ENCODE assay signal across 12 cellular contexts in the genomic region with DNA sequence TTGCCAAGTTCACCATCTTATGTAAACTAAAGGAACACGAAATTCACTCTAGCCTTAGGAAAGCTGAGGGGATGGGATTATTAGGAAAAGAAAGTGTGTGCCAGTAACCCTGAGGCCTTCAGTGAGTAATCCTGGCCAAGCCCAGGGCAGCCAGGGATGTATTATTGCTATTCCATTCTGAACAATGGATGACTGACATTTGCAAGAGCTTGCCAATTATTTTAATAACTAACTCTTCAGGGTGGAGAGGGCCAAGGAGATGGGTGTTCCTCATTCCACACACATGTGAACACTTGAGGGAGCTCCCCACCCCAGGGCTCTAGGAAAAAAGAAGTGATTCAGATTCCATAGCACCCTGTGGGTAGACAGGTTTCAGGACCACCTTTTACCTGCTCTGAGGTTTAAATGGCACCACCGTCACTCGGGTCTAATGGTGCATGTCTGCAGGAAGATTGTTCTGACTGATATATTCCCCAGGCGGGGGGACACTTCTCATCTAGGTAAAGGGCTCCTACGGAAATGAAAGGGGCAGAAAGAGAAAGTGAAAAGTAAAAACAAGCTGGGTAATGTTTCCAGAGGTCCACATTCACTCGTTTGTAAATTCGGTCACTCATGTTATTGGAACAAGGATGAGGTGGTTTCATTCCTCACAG. TPM values are rescaled to one million over a fixed set of nuclear protein-coding genes. Genes with fewer than 3 reads are reported as not detected.
DNase-seq lines count a peak whose midpoint lies in the region; ATAC-seq, FAIRE-seq and TF ChIP-seq lines count a peak whose summit lies in the region.
"Had no signal": no experiment of that assay in that cellular context is flagged by ENCODE, and none has a peak within 500 bp of the region (broad histone marks: within the 10 kb centered on the region; RNA-seq: fewer than 3 reads in every experiment).

No MANE protein-coding gene starts in this region.

- 15% methylated on average over 7 of the region's 7 CpGs for WGBS in A549 (ENCODE audit: missing lambda C conversion rate)

- H4K20me1 ChIP-seq in astrocyte (ENCODE audit: insufficient read depth, low read length) = no peaks in the 10 kb centered on the region

- peaks cover 50% of the 10 kb centered on the region for H3K4me1 Mint-ChIP-seq in HFFc6 (ENCODE audit: low read depth)
- peaks cover 16% of the 10 kb centered on the region for H3K4me1 Mint-ChIP-seq in astrocyte (ENCODE audit: low read depth, unreplicated experiment)
- peaks cover 20% of the 10 kb centered on the region for H3K4me1 Mint-ChIP-seq in endothelial cell (ENCODE audit: unreplicated experiment)

- CTCF ChIA-PET in A549 (lab: Yijun Ruan, JAX) = interaction anchor here (0.8 to 8.2 kb wide), 10 partner anchors 18 to 151 kb away, joined by 3 to 68 read pairs (median 5); partner anchors contain the start of gene CKLF

- no peak overlapping the region for H2AFZ ChIP-seq in astrocyte (ENCODE audit: low read depth, low read length)
- H2AFZ ChIP-seq: GM23338 had no signal

- POLR2A ChIA-PET in A549 (lab: Yijun Ruan, JAX) = interaction anchor here (0.6 to 1.9 kb wide), 4 partner anchors 17 to 101 kb away, joined by 3 to 7 read pairs (median 3); partner anchors contain the start of gene CKLF

- H3K4me3 Mint-ChIP-seq in HFFc6 (no peak overlapping the region), astrocyte (ENCODE audit: unreplicated experiment) (no peak overlapping the region), endothelial cell (ENCODE audit: unreplicated experiment) (no peak overlapping the region)
- H3K4me3 Mint-ChIP-seq: CD4-positive, alpha-beta memory T cell; GM23338; T-helper 1 cell treated with Interleukin-12 subunit alpha and Interleukin-12 subunit beta and Interleukin-4 antibody, amounts not matched to agents 30 μg/mL and 1 μg/mL, for 36 hours had no signal

- H3K27me3 Mint-ChIP-seq in HFFc6 (ENCODE audit: insufficient read depth) (no peaks in the 10 kb centered on the region; the same call in none of the 2 replicates), astrocyte (ENCODE audit: low read depth, unreplicated experiment) (no peaks in the 10 kb centered on the region), endothelial cell (ENCODE audit: unreplicated experiment) (peaks cover 3% of the 10 kb centered on the region)
- H3K27me3 Mint-ChIP-seq: CD4-positive, alpha-beta memory T cell had no signal

- H3K36me3 Mint-ChIP-seq in HFFc6 (ENCODE audit: low read depth) (peaks cover 5% of the 10 kb centered on the region), astrocyte (ENCODE audit: low read depth, unreplicated experiment) (no peaks in the 10 kb centered on the region), endothelial cell (ENCODE audit: low read depth, unreplicated experiment) (peaks cover 11% of the 10 kb centered on the region)

- H3K4me2 ChIP-seq in A549 (peak overlapping the region; percentile 66), astrocyte (ENCODE audit: low read length) (no peak overlapping the region)
- H3K4me2 ChIP-seq: GM23338 had no signal

- ATAC-seq in A549 (peak; percentile 46 to 66), lower lobe of right lung (peak; percentile 74 to 78)
- ATAC-seq: GM23338 had no signal

- H3K36me3 ChIP-seq in astrocyte (ENCODE audit: insufficient read depth, low read length) (no peaks in the 10 kb centered on the region), lower lobe of right lung (peaks cover 11% of the 10 kb centered on the region)

- FAIRE-seq in A549 (lab: Jason Lieb, UNC) (no peak), astrocyte (lab: Jason Lieb, UNC) (no peak)
- FAIRE-seq: islet of Langerhans had no signal

- H3K9me3 ChIP-seq in A549 (peaks cover 9% of the 10 kb centered on the region), astrocyte (ENCODE audit: insufficient read depth, low read depth, low read length) (no peaks in the 10 kb centered on the region), lower lobe of right lung (no peaks in the 10 kb centered on the region)

- DNase-seq in A549 (ENCODE audit: low read depth in 1 of 2, low spot score in 1 of 2) (peak; percentile 75 to 93), HFFc6 (peak; percentile 38), astrocyte (ENCODE audit: low read depth) (peak; percentile 51), lower lobe of right lung (no peak), SHP77 (lab: John Stamatoyannopoulos, UW) (no peak), NCI-H2107 treated with DMSO at 0.1 percent for 48 hours (lab: John Stamatoyannopoulos, UW; ENCODE audit: unreplicated experiment) (no peak), endothelial cell (ENCODE audit: low spot score) (no peak)
- DNase-seq in activated CD4-positive, CD25-positive, alpha-beta regulatory T cell treated with anti-CD3 and anti-CD28 coated beads, Interleukin-2, amount 50 U/mL, for 72 hours = no peak
- DNase-seq: CD4-positive, alpha-beta memory T cell had no signal

- TF ChIP-seq RAD21 in A549 (conservative IDR thresholded peaks at IDR 0.05 in 1 of 2, IDR thresholded peaks at IDR 0.05 in 1 of 2) = peak; percentile 8 to 28; a peak in 1 of 5 replicates

- no peak for TF ChIP-seq POLR2A in A549 (IDR thresholded peaks at IDR 0.05; ENCODE audit: low read length)

- H3K27ac ChIP-seq in A549 (peak overlapping the region; percentile 95 to 97), astrocyte (ENCODE audit: low read depth, low read length) (no peak overlapping the region), lower lobe of right lung (peak overlapping the region; percentile 37)

- H3K79me2 ChIP-seq in astrocyte (ENCODE audit: insufficient read depth, low read length) = no peaks in the 10 kb centered on the region

- TF ChIP-seq EP300 in A549 (IDR thresholded peaks at IDR 0.05) = peak; percentile 22 to 76; a peak in 3 of 5 replicates

- no peaks in the 10 kb centered on the region for H3K9me3 Mint-ChIP-seq in HFFc6
- H3K9me3 Mint-ChIP-seq in astrocyte (ENCODE audit: unreplicated experiment) = no peaks in the 10 kb centered on the region
- H3K9me3 Mint-ChIP-seq in endothelial cell (ENCODE audit: unreplicated experiment) = no peaks in the 10 kb centered on the region
- H3K9me3 Mint-ChIP-seq: CD4-positive, alpha-beta memory T cell; GM23338; T-helper 1 cell treated with Interleukin-12 subunit alpha and Interleukin-12 subunit beta and Interleukin-4 antibody, amounts not matched to agents 30 μg/mL and 1 μg/mL, for 36 hours had no signal

- H3K4me1 ChIP-seq in A549 (peaks cover 73% of the 10 kb centered on the region), astrocyte (ENCODE audit: insufficient read depth, low read length) (peaks cover 32% of the 10 kb centered on the region), lower lobe of right lung (peaks cover 68% of the 10 kb centered on the region)

- H3K27ac Mint-ChIP-seq in HFFc6 (peak overlapping the region; percentile 25; the same call in 1 of the 2 replicates), astrocyte (ENCODE audit: unreplicated experiment) (no peak overlapping the region), endothelial cell (ENCODE audit: unreplicated experiment) (no peak overlapping the region)
- H3K27ac Mint-ChIP-seq: GM23338; T-helper 1 cell treated with Interleukin-12 subunit alpha and Interleukin-12 subunit beta and Interleukin-4 antibody, amounts not matched to agents 30 μg/mL and 1 μg/mL, for 36 hours had no signal

- H3K9ac ChIP-seq in astrocyte (ENCODE audit: low read length) = no peak overlapping the region

- H3K4me3 ChIP-seq in A549 = no peak overlapping the region
- H3K4me3 ChIP-seq in astrocyte (ENCODE audit: insufficient read depth, low read depth, low read length) = no peak overlapping the region
- H3K4me3 ChIP-seq in lower lobe of right lung = no peak overlapping the region
- H3K4me3 ChIP-seq: GM23338 had no signal

- H3K27me3 ChIP-seq in astrocyte (ENCODE audit: insufficient read depth, low read length) (no peaks in the 10 kb centered on the region), lower lobe of right lung (ENCODE audit: low read depth) (no peaks in the 10 kb centered on the region)

- intact Hi-C loops in lower lobe of right lung (cut with DNase I) = no loop called here

- TF ChIP-seq CTCF in A549 (IDR thresholded peaks at IDR 0.05) (0 out of 3 replicates have a peak, but pooled peaks have one; percentile 7), HFFc6 (IDR thresholded peaks at IDR 0.05) (no peak), astrocyte (IDR thresholded peaks at IDR 0.05; ENCODE audit: insufficient read depth, low read depth, low read length) (no peak), lower lobe of right lung (IDR thresholded peaks at IDR 0.05) (no peak), endothelial cell (IDR thresholded peaks at IDR 0.05; ENCODE audit: unreplicated experiment) (no peak)

RNA-seq across cellular contexts. Expression of gene TK2, which starts 41.5 kb away (rescaled TPM):
- polyA plus RNA-seq in A549 (2011; rRNA removed) (29.5 and 36.3 TPM in 2 replicates), A549 (2017; fragmentation: RNase III; extraction: RNeasy Plus Mini Kit Qiagen cat#74134 plus additional on column Dnase treatment) (13.5 to 16.2 TPM (median 13.9 TPM) in 3 replicates)
- 9.1 and 11.1 TPM in 2 replicates for polyA plus RNA-seq in A549 (2012; cell fraction: cytosol; rRNA removed)
- 11.3 and 15.0 TPM in 2 replicates for polyA plus RNA-seq in A549 (2012; cell fraction: nucleus; rRNA removed)
- polyA minus RNA-seq in A549 (2011; rRNA and poly(A)+ RNA removed) = 31.4 and 40.6 TPM in 2 replicates
- total RNA-seq in HFFc6 (2021; fragmentation: NEBNext Ultra II Directional; extraction: Animal tissue kit (Norgen Biotek cat#: 25700)) = 10 to 100 TPM; 29.1 to 43.8 (median 32.6) TPM
- total RNA-seq in astrocyte (12.4 and 16.5 TPM in 2 replicates), lower lobe of right lung (36.2 TPM), endothelial cell (ENCODE audit: unreplicated experiment) (13.1 TPM)

RNA-seq across cellular contexts. Expression of gene CKLF, which starts 44.0 kb away (rescaled TPM):
- polyA plus RNA-seq in A549 (2011; rRNA removed) (85.1 and 96.5 TPM in 2 replicates), A549 (2017; fragmentation: RNase III; extraction: RNeasy Plus Mini Kit Qiagen cat#74134 plus additional on column Dnase treatment) (72.8 to 104 TPM (median 87.0 TPM) in 3 replicates)
- polyA plus RNA-seq in A549 (2012; cell fraction: cytosol; rRNA removed) = 134 and 167 TPM in 2 replicates
- polyA plus RNA-seq in A549 (2012; cell fraction: nucleus; rRNA removed) = 43.2 and 60.1 TPM in 2 replicates
- polyA minus RNA-seq in A549 (2011; rRNA and poly(A)+ RNA removed) = 20.9 and 23.0 TPM in 2 replicates
- total RNA-seq in HFFc6 (2021; fragmentation: NEBNext Ultra II Directional; extraction: Animal tissue kit (Norgen Biotek cat#: 25700)) = 10 to 100 TPM; 44.7 to 61.4 (median 56.8) TPM
- total RNA-seq in astrocyte (24.5 and 27.9 TPM in 2 replicates), lower lobe of right lung (64.9 TPM), endothelial cell (ENCODE audit: unreplicated experiment) (38.0 TPM)

RNA-seq across cellular contexts. Expression of gene CMTM1, which starts 57.9 kb away (rescaled TPM):
- polyA plus RNA-seq in A549 (2011; rRNA removed) (1.1 and 1.3 TPM in 2 replicates), A549 (2017; fragmentation: RNase III; extraction: RNeasy Plus Mini Kit Qiagen cat#74134 plus additional on column Dnase treatment) (1.5 to 2.1 TPM (median 1.9 TPM) in 3 replicates)
- polyA plus RNA-seq in A549 (2012; cell fraction: cytosol; rRNA removed) = 1.9 and 2.7 TPM in 2 replicates
- polyA plus RNA-seq in A549 (2012; cell fraction: nucleus; rRNA removed) = 1.4 and 1.6 TPM in 2 replicates
- 1.3 and 2.6 TPM in 2 replicates for polyA minus RNA-seq in A549 (2011; rRNA and poly(A)+ RNA removed)
- total RNA-seq in HFFc6 (2021; fragmentation: NEBNext Ultra II Directional; extraction: Animal tissue kit (Norgen Biotek cat#: 25700)) = 1 to 10 TPM; 4.2 to 5.5 (median 4.9) TPM
- total RNA-seq in astrocyte (2.7 and 6.4 TPM in 2 replicates), lower lobe of right lung (8.1 TPM), endothelial cell (ENCODE audit: unreplicated experiment) (8.3 TPM)

Comparison
In these comparisons a context has a peak if more than half of its experiments do, and no peak if none do; other contexts are left out.
1. DNase-seq: peak in A549 (2 of 2), HFFc6 (single experiment) and astrocyte (single experiment); none in lower lobe of right lung (single experiment), activated CD4-positive, CD25-positive, alpha-beta regulatory T cell treated with anti-CD3 and anti-CD28 coated beads, Interleukin-2, amount 50 U/mL, for 72 hours (single experiment), SHP77 (0 of 2), NCI-H2107 treated with DMSO at 0.1 percent for 48 hours (single experiment) and endothelial cell (single experiment).